Comparison of ENCODE assay signal across 8 cellular contexts in genomic region chr2:1817256-1818127, GRCh38.
DNase-seq lines count a peak whose midpoint lies in the region; ATAC-seq and TF ChIP-seq lines count a peak whose summit lies in the region.

No MANE protein-coding gene starts in this region.

- TF ChIP-seq CTCF in left ventricle myocardium inferior (IDR thresholded peaks at IDR 0.05; ENCODE audit: borderline replicate concordance) = peak; percentile 99

- H3K27ac ChIP-seq in left ventricle myocardium inferior (replicated peaks) = peak overlapping the region; percentile 85
- H3K27ac ChIP-seq in urinary bladder (ENCODE audit: low read depth) = peak overlapping the region; percentile 71

- H3K9me3 ChIP-seq in left ventricle myocardium inferior (replicated peaks) = no peaks in the 10 kb centered on the region

- H3K36me3 ChIP-seq in left ventricle myocardium inferior (no peaks in the 10 kb centered on the region), urinary bladder (ENCODE audit: insufficient read depth) (no peaks in the 10 kb centered on the region)

- H3K4me3 ChIP-seq in left ventricle myocardium inferior (peak overlapping the region; percentile 38), urinary bladder (ENCODE audit: low read depth, low read length) (no peak overlapping the region)

- ATAC-seq in GM19351 (IDR thresholded peaks at IDR 0.05; ENCODE audit: unreplicated experiment) = peak; percentile 92
- ATAC-seq in HG03469 (IDR thresholded peaks at IDR 0.05; ENCODE audit: unreplicated experiment) = peak; percentile 74

- intact Hi-C loops in left ventricle myocardium inferior (cut with micrococcal nuclease) = no loop called here

- DNase-seq in C1 segment of cervical spinal cord (lab: John Stamatoyannopoulos, UW) = peak; percentile 30 to 90 (median 76)
- DNase-seq in SKM-1 (lab: John Stamatoyannopoulos, UW; ENCODE audit: unreplicated experiment) = peak; percentile 1
- DNase-seq in amniotic stem cell (lab: John Stamatoyannopoulos, UW) = peak; percentile 90
- DNase-seq in left ventricle myocardium inferior = peak; percentile 87
- DNase-seq in putamen (ENCODE audit: low spot score) = peak; percentile 74

- 10% methylated on average over 36 of the region's 36 CpGs for WGBS in urinary bladder

- H3K4me1 ChIP-seq in left ventricle myocardium inferior = peaks cover 27% of the 10 kb centered on the region
- H3K4me1 ChIP-seq in urinary bladder (ENCODE audit: insufficient read depth) = no peaks in the 10 kb centered on the region

- H3K27me3 ChIP-seq in left ventricle myocardium inferior (ENCODE audit: low read depth) = peaks cover 18% of the 10 kb centered on the region

Comparison
In these comparisons a context has a peak if more than half of its experiments do, and no peak if none do; other contexts are left out.
1. DNase-seq: peak in every context shown above with its lines; median percentile 90 in amniotic stem cell; 87 in left ventricle myocardium inferior; 76 in C1 segment of cervical spinal cord; 74 in putamen; 1 in SKM-1.